ENCODE assay signal across 8 cellular contexts in genomic region chr12:108511633-108512540, GRCh38. TPM values are rescaled to one million over a fixed set of nuclear protein-coding genes. Genes with fewer than 3 reads are reported as not detected.
DNase-seq lines count a peak whose midpoint lies in the region; ATAC-seq and TF ChIP-seq lines count a peak whose summit lies in the region.

No MANE protein-coding gene starts in this region.

- H3K9ac ChIP-seq in skeletal muscle satellite cell (ENCODE audit: low read depth, low read length), result no peak overlapping the region

- H3K36me3 ChIP-seq in cardiac muscle cell (no peaks in the 10 kb centered on the region), skeletal muscle satellite cell (ENCODE audit: insufficient read depth, low read length) (peaks cover 2% of the 10 kb centered on the region)

- intact Hi-C loops in Right ventricle myocardium inferior (cut with DNase I), result loop anchor here (2.0 to 10.0 kb wide), 3 partner anchors 413 to 747 kb away; partner anchors contain the start of gene PRDM4

- no peaks in the 10 kb centered on the region for H3K9me3 ChIP-seq in cardiac muscle cell (ENCODE audit: low read depth)
- no peaks in the 10 kb centered on the region for H3K9me3 ChIP-seq in skeletal muscle satellite cell (replicated peaks; ENCODE audit: low read length)

- H3K4me2 ChIP-seq in skeletal muscle satellite cell (ENCODE audit: low read length), result peak overlapping the region; percentile 13

- TF ChIP-seq CTCF in cardiac muscle cell (IDR thresholded peaks at IDR 0.05; ENCODE audit: low read depth, low read length), result peak; percentile 82

- peaks cover 3% of the 10 kb centered on the region for H3K4me1 ChIP-seq in cardiac muscle cell (ENCODE audit: low read depth)
- peaks cover 9% of the 10 kb centered on the region for H3K4me1 ChIP-seq in skeletal muscle satellite cell (ENCODE audit: control insufficient read depth, insufficient read depth, low read length)

- ATAC-seq in Right ventricle myocardium inferior, result no peak
- ATAC-seq in HG03108 (IDR thresholded peaks at IDR 0.05; ENCODE audit: unreplicated experiment), result no peak

- no peaks in the 10 kb centered on the region for H3K27me3 ChIP-seq in cardiac muscle cell
- H3K27me3 ChIP-seq in skeletal muscle satellite cell (ENCODE audit: control insufficient read depth, insufficient read depth, low read length), result peaks cover 5% of the 10 kb centered on the region

- no peak overlapping the region for H3K27ac ChIP-seq in cardiac muscle cell

- peak; percentile 70 to 76 for DNase-seq in cardiac muscle cell (ENCODE audit: low read depth in 1 of 2, low spot score in 1 of 2)
- no peak for DNase-seq in Right ventricle myocardium inferior (ENCODE audit: missing footprints)
- DNase-seq in NCI-H1105 (lab: John Stamatoyannopoulos, UW), result peak; percentile 74
- peak; percentile 43 to 81 (median 62) for DNase-seq in T-helper 2 cell
- peak in 54 of 58 donors; percentile 23 to 87 (median 58) for DNase-seq in anterior cingulate cortex (lab: John Stamatoyannopoulos, UW)
- DNase-seq in iPS DF 4.7 (ENCODE audit: extremely low read depth, low spot score), result peak; percentile 92

- no peak overlapping the region for H3K4me3 ChIP-seq in cardiac muscle cell
- no peak overlapping the region for H3K4me3 ChIP-seq in skeletal muscle satellite cell (ENCODE audit: low read length)

RNA-seq across cellular contexts. Expression of gene FICD, which starts 3.2 kb away (rescaled TPM):
- total RNA-seq in cardiac muscle cell (3.5 and 4.3 TPM in 2 replicates), Right ventricle myocardium inferior (2.9 TPM)
- 3.6 and 4.2 TPM in 2 replicates for polyA plus RNA-seq in cardiac muscle cell
- 5.3 and 9.6 TPM in 2 replicates for total RNA-seq in skeletal muscle satellite cell (2012; rRNA removed)

RNA-seq across cellular contexts. Expression of gene SART3, which starts 49.1 kb away (rescaled TPM):
- total RNA-seq in cardiac muscle cell (75.9 and 145 TPM in 2 replicates), Right ventricle myocardium inferior (21.7 TPM)
- 23.2 and 36.5 TPM in 2 replicates for polyA plus RNA-seq in cardiac muscle cell
- 38.4 and 39.0 TPM in 2 replicates for total RNA-seq in skeletal muscle satellite cell (2012; rRNA removed)

RNA-seq across cellular contexts. Expression of gene ISCU, which starts 50.5 kb away (rescaled TPM):
- total RNA-seq in cardiac muscle cell, result 90.0 and 97.5 TPM in 2 replicates
- polyA plus RNA-seq in cardiac muscle cell, result 136 and 158 TPM in 2 replicates
- 444 TPM for total RNA-seq in Right ventricle myocardium inferior
- total RNA-seq in skeletal muscle satellite cell (2012; rRNA removed), result 76.7 and 89.7 TPM in 2 replicates
